In genomic region chr1:205227584-205228006, GRCh38 we compare ENCODE assay signal across 8 cellular contexts. TPM values are rescaled to one million over a fixed set of nuclear protein-coding genes. Genes with fewer than 3 reads are reported as not detected.
DNase-seq lines count a peak whose midpoint lies in the region; ATAC-seq and TF ChIP-seq lines count a peak whose summit lies in the region.

Gene TMCC2 (plus strand): TSS chr1:205227946. CDS start chr1:205228565, 619 bp downstream.

- peaks cover 3% of the 10 kb centered on the region for H4K20me1 ChIP-seq in smooth muscle cell (ENCODE audit: low read depth)

- ATAC-seq in HG03139 (IDR thresholded peaks at IDR 0.05; ENCODE audit: unreplicated experiment) (peak; percentile 63), HG02763 (IDR thresholded peaks at IDR 0.05; ENCODE audit: unreplicated experiment) (no peak)

- peaks cover 15% of the 10 kb centered on the region for H3K4me1 ChIP-seq in smooth muscle cell (ENCODE audit: low read depth)

- DNase-seq in GM04504 (ENCODE audit: low read depth) (peak; percentile 71), NCI-H446 (lab: John Stamatoyannopoulos, UW) (peak; percentile 90 to 98), inferior parietal cortex (ENCODE audit: extremely low spot score) (peak; percentile 94), smooth muscle cell (lab: John Stamatoyannopoulos, UW; ENCODE audit: unreplicated experiment) (peak; percentile 58)
- peak; percentile 60 for DNase-seq in activated CD4-positive, CD25-positive, alpha-beta regulatory T cell treated with anti-CD3 and anti-CD28 coated beads, Interleukin-2, amount 50 U/mL, for 72 hours
- peak; percentile 63 for DNase-seq in central memory CD4-positive, alpha-beta T cell

- no peaks in the 10 kb centered on the region for H3K79me2 ChIP-seq in smooth muscle cell (ENCODE audit: low read depth)

- H3K4me2 ChIP-seq in smooth muscle cell: peak within 1 kb of the TSS; percentile 98

- TF ChIP-seq CTCF in smooth muscle cell (IDR thresholded peaks at IDR 0.05; ENCODE audit: borderline replicate concordance, insufficient read depth, poor library complexity, severe bottlenecking): no peak

- no peaks in the 10 kb centered on the region for H3K9me3 ChIP-seq in smooth muscle cell (replicated peaks; ENCODE audit: low read depth)

- H3K4me3 ChIP-seq in smooth muscle cell: peak within 1 kb of the TSS; percentile 68

- peak within 1 kb of the TSS; percentile 84 for H2AFZ ChIP-seq in smooth muscle cell (ENCODE audit: low read depth)

- no peaks in the 10 kb centered on the region for H3F3A ChIP-seq in smooth muscle cell (ENCODE audit: low read depth)

- under 1% methylated on average over 29 of the region's 43 CpGs for WGBS in smooth muscle cell (ENCODE audit: low lambda C conversion rate)

- H3K9ac ChIP-seq in smooth muscle cell (ENCODE audit: low read depth): peak within 1 kb of the TSS; percentile 24

- peaks cover 8% of the 10 kb centered on the region for H3K27me3 ChIP-seq in smooth muscle cell (ENCODE audit: low read depth)

- H3K27ac ChIP-seq in smooth muscle cell (ENCODE audit: low read depth): no peak within 1 kb of the TSS

- no peaks in the 10 kb centered on the region for H3K36me3 ChIP-seq in smooth muscle cell (ENCODE audit: low read depth)

RNA-seq across cellular contexts. Expression of gene TMCC2, which starts in this region (rescaled TPM):
- 2.1 and 3.3 TPM in 2 replicates for total RNA-seq in smooth muscle cell
- 2.4 and 5.6 TPM in 2 replicates for polyA plus RNA-seq in smooth muscle cell
